1 cellular context compared by ENCODE assay signal in the genomic region with DNA sequence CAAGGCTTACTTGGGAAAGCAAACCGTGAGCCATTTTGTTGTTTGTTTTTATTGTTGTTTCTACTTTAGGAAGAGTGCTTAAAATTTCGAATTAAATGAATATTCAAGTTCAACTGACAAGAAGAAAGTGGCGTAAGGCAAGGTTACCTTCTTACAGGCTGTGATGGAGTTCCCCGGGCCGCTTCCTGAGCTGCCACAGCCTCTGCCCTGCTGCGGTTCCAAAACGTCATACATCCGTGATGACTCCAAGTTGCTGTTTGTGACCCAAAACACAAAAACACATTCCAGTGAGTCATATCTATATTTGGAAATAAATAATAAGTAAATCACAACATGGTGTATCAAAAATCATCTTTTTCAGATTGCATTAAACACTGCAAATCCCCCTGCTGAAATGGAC.
TF ChIP-seq lines count a peak whose summit lies in the region.

No MANE protein-coding gene starts in this region.

TF ChIP-seq in GM12878, 131 proteins besides CTCF, POLR2A, EP300 and RAD21 (continued from another document):
- no peak for TF ChIP-seq SREBF2 (IDR thresholded peaks at IDR 0.05; ENCODE audit: low read length)
- TF ChIP-seq BCLAF1 (IDR thresholded peaks at IDR 0.05) = no peak
- no peak for TF ChIP-seq PML (IDR thresholded peaks at IDR 0.05; ENCODE audit: low read length)
- TF ChIP-seq ATF3 (IDR thresholded peaks at IDR 0.05; ENCODE audit: borderline replicate concordance, extremely low read depth, low read depth, low read length) = no peak
- TF ChIP-seq CBX5 (IDR thresholded peaks at IDR 0.05; ENCODE audit: low read depth) = no peak
- no peak for TF ChIP-seq MEF2B (IDR thresholded peaks at IDR 0.05; ENCODE audit: partially characterized antibody, poor library complexity, severe bottlenecking)
- TF ChIP-seq CREB1 (IDR thresholded peaks at IDR 0.05; ENCODE audit: low read depth) = no peak
